In the genomic region with DNA sequence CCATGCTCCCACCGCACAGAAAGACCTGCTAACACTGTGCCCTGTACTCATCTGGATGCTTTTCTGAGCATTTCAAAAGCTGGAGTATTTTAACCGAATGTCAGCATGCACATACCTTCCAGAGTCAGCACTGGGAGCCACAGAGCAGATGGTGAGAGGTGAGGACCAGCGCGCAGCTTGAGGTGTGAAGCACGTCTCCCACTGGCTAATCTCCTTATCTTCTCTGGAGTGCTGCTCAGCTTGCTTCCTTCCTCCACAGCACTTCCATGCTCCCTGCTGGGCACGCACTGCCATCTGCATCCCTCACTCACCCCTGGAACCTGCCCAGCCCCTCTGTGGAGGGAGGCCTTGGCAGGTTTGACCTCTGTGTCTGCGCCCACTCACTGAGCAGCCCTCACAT, we compare ENCODE assay signal across 1 cellular context.
TF ChIP-seq lines count a peak whose summit lies in the region.

A gene (minus strand): TSS at position 186 of the 400 bp plus-strand sequence. CDS start 6,716 bp downstream, outside the sequence.

TF ChIP-seq in SK-N-SH treated with all-trans-retinoic acid at 6 μM for 48 hours, 23 proteins besides CTCF, POLR2A, EP300 and RAD21 (continued from another document):
- TF ChIP-seq, protein P1, sequence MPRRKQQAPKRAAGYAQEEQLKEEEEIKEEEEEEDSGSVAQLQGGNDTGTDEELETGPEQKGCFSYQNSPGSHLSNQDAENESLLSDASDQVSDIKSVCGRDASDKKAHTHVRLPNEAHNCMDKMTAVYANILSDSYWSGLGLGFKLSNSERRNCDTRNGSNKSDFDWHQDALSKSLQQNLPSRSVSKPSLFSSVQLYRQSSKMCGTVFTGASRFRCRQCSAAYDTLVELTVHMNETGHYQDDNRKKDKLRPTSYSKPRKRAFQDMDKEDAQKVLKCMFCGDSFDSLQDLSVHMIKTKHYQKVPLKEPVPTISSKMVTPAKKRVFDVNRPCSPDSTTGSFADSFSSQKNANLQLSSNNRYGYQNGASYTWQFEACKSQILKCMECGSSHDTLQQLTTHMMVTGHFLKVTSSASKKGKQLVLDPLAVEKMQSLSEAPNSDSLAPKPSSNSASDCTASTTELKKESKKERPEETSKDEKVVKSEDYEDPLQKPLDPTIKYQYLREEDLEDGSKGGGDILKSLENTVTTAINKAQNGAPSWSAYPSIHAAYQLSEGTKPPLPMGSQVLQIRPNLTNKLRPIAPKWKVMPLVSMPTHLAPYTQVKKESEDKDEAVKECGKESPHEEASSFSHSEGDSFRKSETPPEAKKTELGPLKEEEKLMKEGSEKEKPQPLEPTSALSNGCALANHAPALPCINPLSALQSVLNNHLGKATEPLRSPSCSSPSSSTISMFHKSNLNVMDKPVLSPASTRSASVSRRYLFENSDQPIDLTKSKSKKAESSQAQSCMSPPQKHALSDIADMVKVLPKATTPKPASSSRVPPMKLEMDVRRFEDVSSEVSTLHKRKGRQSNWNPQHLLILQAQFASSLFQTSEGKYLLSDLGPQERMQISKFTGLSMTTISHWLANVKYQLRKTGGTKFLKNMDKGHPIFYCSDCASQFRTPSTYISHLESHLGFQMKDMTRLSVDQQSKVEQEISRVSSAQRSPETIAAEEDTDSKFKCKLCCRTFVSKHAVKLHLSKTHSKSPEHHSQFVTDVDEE (CRISPR knock-in tag; IDR thresholded peaks at IDR 0.05): no peak
- TF ChIP-seq TCF4 (CRISPR knock-in tag; IDR thresholded peaks at IDR 0.05; ENCODE audit: borderline replicate concordance) (no peak), ESRRG (CRISPR knock-in tag; IDR thresholded peaks at IDR 0.05) (no peak), ZC3H10 (CRISPR knock-in tag; IDR thresholded peaks at IDR 0.05) (no peak), TOX (CRISPR knock-in tag; IDR thresholded peaks at IDR 0.05; ENCODE audit: borderline replicate concordance) (no peak), SNAI2 (CRISPR knock-in tag; IDR thresholded peaks at IDR 0.05) (no peak), GLIS3 (CRISPR knock-in tag; IDR thresholded peaks at IDR 0.05) (no peak), OSR1 (CRISPR knock-in tag; IDR thresholded peaks at IDR 0.05) (no peak), ZNF8 (CRISPR knock-in tag; IDR thresholded peaks at IDR 0.05) (no peak)
- TF ChIP-seq, protein P2, sequence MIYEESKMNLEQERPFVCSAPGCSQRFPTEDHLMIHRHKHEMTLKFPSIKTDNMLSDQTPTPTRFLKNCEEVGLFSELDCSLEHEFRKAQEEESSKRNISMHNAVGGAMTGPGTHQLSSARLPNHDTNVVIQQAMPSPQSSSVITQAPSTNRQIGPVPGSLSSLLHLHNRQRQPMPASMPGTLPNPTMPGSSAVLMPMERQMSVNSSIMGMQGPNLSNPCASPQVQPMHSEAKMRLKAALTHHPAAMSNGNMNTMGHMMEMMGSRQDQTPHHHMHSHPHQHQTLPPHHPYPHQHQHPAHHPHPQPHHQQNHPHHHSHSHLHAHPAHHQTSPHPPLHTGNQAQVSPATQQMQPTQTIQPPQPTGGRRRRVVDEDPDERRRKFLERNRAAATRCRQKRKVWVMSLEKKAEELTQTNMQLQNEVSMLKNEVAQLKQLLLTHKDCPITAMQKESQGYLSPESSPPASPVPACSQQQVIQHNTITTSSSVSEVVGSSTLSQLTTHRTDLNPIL (CRISPR knock-in tag; IDR thresholded peaks at IDR 0.05; ENCODE audit: low read depth): no peak
- TF ChIP-seq, protein P3, sequence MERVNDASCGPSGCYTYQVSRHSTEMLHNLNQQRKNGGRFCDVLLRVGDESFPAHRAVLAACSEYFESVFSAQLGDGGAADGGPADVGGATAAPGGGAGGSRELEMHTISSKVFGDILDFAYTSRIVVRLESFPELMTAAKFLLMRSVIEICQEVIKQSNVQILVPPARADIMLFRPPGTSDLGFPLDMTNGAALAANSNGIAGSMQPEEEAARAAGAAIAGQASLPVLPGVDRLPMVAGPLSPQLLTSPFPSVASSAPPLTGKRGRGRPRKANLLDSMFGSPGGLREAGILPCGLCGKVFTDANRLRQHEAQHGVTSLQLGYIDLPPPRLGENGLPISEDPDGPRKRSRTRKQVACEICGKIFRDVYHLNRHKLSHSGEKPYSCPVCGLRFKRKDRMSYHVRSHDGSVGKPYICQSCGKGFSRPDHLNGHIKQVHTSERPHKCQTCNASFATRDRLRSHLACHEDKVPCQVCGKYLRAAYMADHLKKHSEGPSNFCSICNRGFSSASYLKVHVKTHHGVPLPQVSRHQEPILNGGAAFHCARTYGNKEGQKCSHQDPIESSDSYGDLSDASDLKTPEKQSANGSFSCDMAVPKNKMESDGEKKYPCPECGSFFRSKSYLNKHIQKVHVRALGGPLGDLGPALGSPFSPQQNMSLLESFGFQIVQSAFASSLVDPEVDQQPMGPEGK (CRISPR knock-in tag; IDR thresholded peaks at IDR 0.05; ENCODE audit: borderline replicate concordance): no peak
- TF ChIP-seq, protein P4, sequence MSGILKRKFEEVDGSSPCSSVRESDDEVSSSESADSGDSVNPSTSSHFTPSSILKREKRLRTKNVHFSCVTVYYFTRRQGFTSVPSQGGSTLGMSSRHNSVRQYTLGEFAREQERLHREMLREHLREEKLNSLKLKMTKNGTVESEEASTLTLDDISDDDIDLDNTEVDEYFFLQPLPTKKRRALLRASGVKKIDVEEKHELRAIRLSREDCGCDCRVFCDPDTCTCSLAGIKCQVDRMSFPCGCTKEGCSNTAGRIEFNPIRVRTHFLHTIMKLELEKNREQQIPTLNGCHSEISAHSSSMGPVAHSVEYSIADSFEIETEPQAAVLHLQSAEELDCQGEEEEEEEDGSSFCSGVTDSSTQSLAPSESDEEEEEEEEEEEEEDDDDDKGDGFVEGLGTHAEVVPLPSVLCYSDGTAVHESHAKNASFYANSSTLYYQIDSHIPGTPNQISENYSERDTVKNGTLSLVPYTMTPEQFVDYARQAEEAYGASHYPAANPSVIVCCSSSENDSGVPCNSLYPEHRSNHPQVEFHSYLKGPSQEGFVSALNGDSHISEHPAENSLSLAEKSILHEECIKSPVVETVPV (CRISPR knock-in tag; IDR thresholded peaks at IDR 0.05): no peak
